ENCODE assay signal across 10 cellular contexts in genomic region chr1:10057305-10057704, GRCh38. TPM values are rescaled to one million over a fixed set of nuclear protein-coding genes. Genes with fewer than 3 reads are reported as not detected.
DNase-seq lines count a peak whose midpoint lies in the region; TF ChIP-seq lines count a peak whose summit lies in the region.
"Had no signal": no experiment of that assay in that cellular context is flagged by ENCODE, and none has a peak within 500 bp of the region (broad histone marks: within the 10 kb centered on the region; RNA-seq: fewer than 3 reads in every experiment).

No MANE protein-coding gene starts in this region.

- H3K27me3 Mint-ChIP-seq in chondrocyte (ENCODE audit: low read depth): no peaks in the 10 kb centered on the region
- H3K27me3 Mint-ChIP-seq: T-cell had no signal

- H3K9me3 Mint-ChIP-seq in chondrocyte (ENCODE audit: low read depth): no peaks in the 10 kb centered on the region
- H3K9me3 Mint-ChIP-seq: T-cell had no signal

- no peaks in the 10 kb centered on the region for H3K27me3 ChIP-seq in MG63

- peak; percentile 46 for DNase-seq in ACHN
- DNase-seq in MG63: peak; percentile 72
- no peak for DNase-seq in chondrocyte (ENCODE audit: low spot score)
- peak; percentile 33 for DNase-seq in myocyte (ENCODE audit: low read depth)
- DNase-seq in effector CD4-positive, alpha-beta T cell: no peak
- no peak for DNase-seq in stimulated activated CD4-positive, alpha-beta T cell treated with anti-CD3 and anti-CD28 coated beads, Interleukin-4, amount 100 ng/mL, for 4 hours
- no peak for DNase-seq in stimulated activated CD4-positive, alpha-beta T cell treated with anti-CD3 and anti-CD28 coated beads, Interleukin-4, amount 100 ng/mL, for 24 hours
- no peak for DNase-seq in activated naive CD4-positive, alpha-beta T cell treated with anti-CD3 and anti-CD28 coated beads, Interleukin-2, amount 50 U/mL, for 16 hours
- DNase-seq: stimulated activated naive CD4-positive, alpha-beta T cell; T-cell had no signal

- H3K27ac Mint-ChIP-seq in chondrocyte (ENCODE audit: unreplicated experiment): peak overlapping the region; percentile 95
- H3K27ac Mint-ChIP-seq: T-cell had no signal

- no peaks in the 10 kb centered on the region for H3K36me3 Mint-ChIP-seq in chondrocyte (ENCODE audit: low read depth)

- no peak for TF ChIP-seq CTCF in chondrocyte (IDR thresholded peaks at IDR 0.05)

- H3K4me3 Mint-ChIP-seq in chondrocyte (ENCODE audit: unreplicated experiment): peak overlapping the region; percentile 21
- H3K4me3 Mint-ChIP-seq: T-cell had no signal

- H3K4me3 ChIP-seq in MG63: no peak overlapping the region

- peaks cover 41% of the 10 kb centered on the region for H3K4me1 Mint-ChIP-seq in chondrocyte (ENCODE audit: low read depth)

- peaks cover 15% of the 10 kb centered on the region for H3K36me3 ChIP-seq in MG63

- in situ Hi-C loops in ACHN (cut with HindIII; ENCODE audit: low pct_ligation_motif_present, low pct_unique_long_range_greater_than_20kb, low sequenced_read_pairs): no loop called here

- no peaks in the 10 kb centered on the region for H3K9me3 ChIP-seq in MG63

RNA-seq across cellular contexts. Expression of gene UBE4B, which starts 24.5 kb away (rescaled TPM):
- total RNA-seq in MG63 (2014; rRNA removed; shearing (Covaris generic); ENCODE audit: low replicate concordance): 13.5 and 15.0 TPM in 2 replicates
- total RNA-seq in chondrocyte (46.3 to 51.9 TPM (median 47.1 TPM) in 3 replicates), myocyte (29.1 and 41.3 TPM in 2 replicates)
- 29.6 TPM for polyA plus RNA-seq in myocyte (2012)

Comparison
In these comparisons a context has a peak if more than half of its experiments do, and no peak if none do; other contexts are left out.
1. DNase-seq: peak in ACHN (single experiment), MG63 (single experiment) and myocyte (single experiment); none in chondrocyte (single experiment), effector CD4-positive, alpha-beta T cell (single experiment), stimulated activated CD4-positive, alpha-beta T cell treated with anti-CD3 and anti-CD28 coated beads, Interleukin-4, amount 100 ng/mL, for 4 hours (0 of 2), stimulated activated CD4-positive, alpha-beta T cell treated with anti-CD3 and anti-CD28 coated beads, Interleukin-4, amount 100 ng/mL, for 24 hours (single experiment) and activated naive CD4-positive, alpha-beta T cell treated with anti-CD3 and anti-CD28 coated beads, Interleukin-2, amount 50 U/mL, for 16 hours (single experiment).